ENCODE assay signal across 32 cellular contexts in genomic region chr4:60743654-60744053, GRCh38.
"Had no signal": no experiment of that assay in that cellular context is flagged by ENCODE, and none has a peak within 500 bp of the region (broad histone marks: within the 10 kb centered on the region; RNA-seq: fewer than 3 reads in every experiment).

No MANE protein-coding gene starts in this region.

- H3K27ac ChIP-seq: ascending aorta, KMS-11 had no signal

- H3K27me3 Mint-ChIP-seq: activated naive CD8-positive, alpha-beta T cell treated with anti-CD3 and anti-CD28 coated beads, Interleukin-2, amount 50 U/mL, for 24 hours; brain had no signal

- H3K4me1 ChIP-seq: ascending aorta had no signal

- H3K36me3 ChIP-seq: ascending aorta, MG63 had no signal

- H3K4me2 ChIP-seq: KMS-11 had no signal

- H3K9me3 Mint-ChIP-seq: WTC11 had no signal

- H3K27me3 ChIP-seq: ascending aorta, MG63 had no signal

- H3K36me3 Mint-ChIP-seq: brain, WTC11 had no signal

- H3K4me1 Mint-ChIP-seq: activated naive CD8-positive, alpha-beta T cell treated with anti-CD3 and anti-CD28 coated beads, Interleukin-2, amount 50 U/mL, for 24 hours; brain; WTC11 had no signal

- H3K27ac Mint-ChIP-seq: activated CD8-positive, alpha-beta T cell treated with anti-CD3 and anti-CD28 coated beads, Interleukin-2, amount 10 ng/mL, durations not matched to agents 7 days and 5 days; activated naive CD4-positive, alpha-beta T cell treated with anti-CD3 and anti-CD28 coated beads, Interleukin-2, amount 50 U/mL, for 72 hours; activated naive CD8-positive, alpha-beta T cell treated with anti-CD3 and anti-CD28 coated beads, Interleukin-2, amount 50 U/mL, for 24 hours; activated T-helper 1 cell treated with anti-CD3 and anti-CD28 coated beads, Interleukin-12 subunit alpha, Interleukin-12 subunit beta, Interleukin-2, Interleukin-4 antibody, amounts not matched to agents 30 ng/mL and 10 ng/mL and 1 ng/mL, durations not matched to agents 14 hours and 24 hours and 36 hours; T-helper 1 cell treated with Interleukin-12 subunit alpha and Interleukin-12 subunit beta and Interleukin-4 antibody, amounts not matched to agents 30 μg/mL and 1 μg/mL, for 36 hours; WTC11 had no signal

- H3K4me3 Mint-ChIP-seq: activated CD8-positive, alpha-beta T cell treated with anti-CD3 and anti-CD28 coated beads, Interleukin-2, amount 10 ng/mL, durations not matched to agents 7 days and 5 days; activated naive CD8-positive, alpha-beta T cell treated with anti-CD3 and anti-CD28 coated beads, Interleukin-2, amount 50 U/mL, for 24 hours; activated T-helper 1 cell treated with anti-CD3 and anti-CD28 coated beads, Interleukin-12 subunit alpha, Interleukin-12 subunit beta, Interleukin-2, Interleukin-4 antibody, amounts not matched to agents 30 ng/mL and 10 ng/mL and 1 ng/mL, durations not matched to agents 14 hours and 24 hours and 36 hours; brain; T-helper 1 cell treated with Interleukin-12 subunit alpha and Interleukin-12 subunit beta and Interleukin-4 antibody, amounts not matched to agents 30 μg/mL and 1 μg/mL, for 36 hours; WTC11 had no signal

- H3K4me3 ChIP-seq: ascending aorta, MG63 had no signal

- DNase-seq: activated CD4-positive, alpha-beta T cell treated with anti-CD3 and anti-CD28 coated beads for 48 hours; activated CD4-positive, alpha-beta T cell treated with anti-CD3 and anti-CD28 coated beads, Interleukin-2, amount 50 U/mL, for 4 hours; activated CD4-positive, CD25-positive, alpha-beta regulatory T cell treated with anti-CD3 and anti-CD28 coated beads, Interleukin-2, amount 50 U/mL, for 72 hours; activated CD8-positive, alpha-beta memory T cell treated with anti-CD3 and anti-CD28 coated beads, Interleukin-2, amount 50 U/mL, for 48 hours; activated CD8-positive, alpha-beta T cell treated with anti-CD3 and anti-CD28 coated beads, Interleukin-2, amount 10 ng/mL, durations not matched to agents 7 days and 5 days; activated effector memory CD4-positive, alpha-beta T cell treated with Interleukin-2 at 50 U/mL for 16 hours; activated naive CD4-positive, alpha-beta T cell treated with Interleukin-2 at 50 U/mL for 16 hours; activated naive CD8-positive, alpha-beta T cell treated with anti-CD3 and anti-CD28 coated beads, Interleukin-2, amount 50 U/mL, for 24 hours; activated T-cell treated with anti-CD3 and anti-CD28 coated beads, Interleukin-2, amount 50 U/mL, for 1 hour; amniotic stem cell; MG63; MV-4-11; NCI-H1092 treated with DMSO at 0.1 percent for 48 hours; NCI-H1417 treated with DMSO at 0.1 percent for 48 hours; NCI-H1694; NCI-H2029; NCI-H2107; NCI-H2171 treated with DMSO at 0.1 percent for 48 hours; NCI-H226; NCI-H510A; NCI-H526 treated with DMSO at 0.1 percent for 48 hours; NCI-H82; RPMI8226 had no signal

- H3K9me3 ChIP-seq: ascending aorta, MG63 had no signal

- ATAC-seq: activated CD8-positive, alpha-beta T cell treated with anti-CD3 and anti-CD28 coated beads, Interleukin-2, amount 10 ng/mL, durations not matched to agents 7 days and 5 days; activated naive CD4-positive, alpha-beta T cell treated with anti-CD3 and anti-CD28 coated beads, Interleukin-2, amount 50 U/mL, for 72 hours; activated naive CD8-positive, alpha-beta T cell treated with anti-CD3 and anti-CD28 coated beads, Interleukin-2, amount 50 U/mL, for 24 hours; Panc1; Right ventricle myocardium inferior; WTC11 had no signal

- H3K9ac ChIP-seq: KMS-11 had no signal
